19 cellular contexts compared by ENCODE assay signal in genomic region chr11:67062526-67063373, GRCh38. TPM values are rescaled to one million over a fixed set of nuclear protein-coding genes. Genes with fewer than 3 reads are reported as not detected.
DNase-seq lines count a peak whose midpoint lies in the region; ATAC-seq, FAIRE-seq and TF ChIP-seq lines count a peak whose summit lies in the region.
"Had no signal": no experiment of that assay in that cellular context is flagged by ENCODE, and none has a peak within 500 bp of the region (broad histone marks: within the 10 kb centered on the region; RNA-seq: fewer than 3 reads in every experiment).

No MANE protein-coding gene starts in this region.

- peak overlapping the region; percentile 17 for H3K18ac ChIP-seq in neuronal stem cell (ENCODE audit: low read length)

- 61% methylated on average over 9 of the region's 13 CpGs for WGBS in A549 (ENCODE audit: missing lambda C conversion rate)
- no CpG with 5 or more reads among the region's 13 CpGs for WGBS in neuronal stem cell (ENCODE audit: extremely low coverage in 2 of 2, insufficient read length in 2 of 2, insufficient replicate concordance in 1 of 2), 2 donors
- 84 to 93% (median 88%) methylated on average over 13 of the region's 13 CpGs for WGBS in spleen, 5 donors

- no peak for TF ChIP-seq EP300 in A549 (IDR thresholded peaks at IDR 0.05)

- TF ChIP-seq CTCF in A549 (IDR thresholded peaks at IDR 0.05) (no peak), bronchial epithelial cell (IDR thresholded peaks at IDR 0.05; ENCODE audit: insufficient read depth, low read length, severe bottlenecking) (no peak), spleen (IDR thresholded peaks at IDR 0.05 in 8 of 11, conservative IDR thresholded peaks at IDR 0.05 in 3 of 11) (no peak)

- no peak for FAIRE-seq in A549 (lab: Jason Lieb, UNC)
- FAIRE-seq in bronchial epithelial cell (lab: Jason Lieb, UNC) = no peak

- H2BK120ac ChIP-seq in neuronal stem cell (ENCODE audit: low read depth, low read length) = no peak overlapping the region

- CTCF ChIA-PET in A549 (lab: Yijun Ruan, JAX) = interaction anchor here (0.7 kb wide), 1 partner anchor 545 kb away, joined by 3 read pairs; no protein-coding TSS in a partner anchor

- TF ChIP-seq RAD21 in A549 (conservative IDR thresholded peaks at IDR 0.05 in 1 of 2, IDR thresholded peaks at IDR 0.05 in 1 of 2) = no peak

- ATAC-seq in A549 = peak; percentile 34 to 52; a peak in 4 of 6 replicates
- ATAC-seq: stimulated activated effector memory CD8-positive, alpha-beta T cell treated with anti-CD3 and anti-CD28 coated beads, Interleukin-12 subunit alpha, Interleukin-12 subunit beta, amount 100 ng/mL, for 72 hours had no signal

- no peak overlapping the region for H4K91ac ChIP-seq in neuronal stem cell (ENCODE audit: low read depth, low read length, poor library complexity)

- no peak overlapping the region for H2BK15ac ChIP-seq in neuronal stem cell (ENCODE audit: low read length)

- H2BK5ac ChIP-seq in neuronal stem cell (ENCODE audit: low read length) = peak overlapping the region; percentile 75

- intact Hi-C loops in spleen (cut with DNase I; ENCODE audit: low total_unique reads) = no loop called here

- no peak for TF ChIP-seq POLR2A in A549 (IDR thresholded peaks at IDR 0.05; ENCODE audit: low read length)
- TF ChIP-seq POLR2A in spleen (IDR thresholded peaks at IDR 0.05) = no peak

- no peak overlapping the region for H3K14ac ChIP-seq in neuronal stem cell (ENCODE audit: low read length)

- H3K4me1 ChIP-seq in A549 (peaks cover 32% of the 10 kb centered on the region), neuronal stem cell (ENCODE audit: control insufficient read depth in 2 of 2, insufficient read depth in 1 of 2, low read depth in 1 of 2, low read length in 2 of 2) (no peaks in the 10 kb centered on the region), spleen (peaks cover 0 to 10% (median 4%) of the 10 kb centered on the region in 6 donors)
- H3K4me1 ChIP-seq: ascending aorta, Peyer's patch had no signal

- no peak overlapping the region for H3K4ac ChIP-seq in neuronal stem cell (ENCODE audit: low read length)

- H2AFZ ChIP-seq in neuronal stem cell (ENCODE audit: low read length) = no peak overlapping the region

- peak overlapping the region; percentile 97 for H2BK12ac ChIP-seq in neuronal stem cell (ENCODE audit: low read length)

- H3K9me3 ChIP-seq in A549 (no peaks in the 10 kb centered on the region), neuronal stem cell (replicated peaks in 1 of 2; ENCODE audit: control insufficient read depth in 2 of 2, insufficient read depth in 1 of 2, low read depth in 1 of 2, low read length in 2 of 2) (no peaks in the 10 kb centered on the region), spleen (no peaks in the 10 kb centered on the region)
- H3K9me3 ChIP-seq: ascending aorta, Peyer's patch, tibial nerve had no signal

- DNase-seq in A549 (ENCODE audit: low read depth in 1 of 2, low spot score in 1 of 2) (peak in 1 of 2 experiments; percentile 43), HT1080 (ENCODE audit: low read depth) (peak; percentile 31), bronchial epithelial cell (ENCODE audit: low read depth) (peak; percentile 94), neuronal stem cell (ENCODE audit: low spot score) (no peak), spleen (no peak), NCI-H1930 (lab: John Stamatoyannopoulos, UW) (no peak), NCI-H1694 treated with DMSO at 0.1 percent for 48 hours (lab: John Stamatoyannopoulos, UW) (no peak), NCI-H2029 treated with DMSO at 0.1 percent for 48 hours (lab: John Stamatoyannopoulos, UW) (no peak)
- DNase-seq: activated CD4-positive, alpha-beta T cell treated with anti-CD3 and anti-CD28 coated beads, Interleukin-2, amount 50 U/mL, for 1 hour; activated naive CD4-positive, alpha-beta T cell treated with anti-CD3 and anti-CD28 coated beads for 36 hours; CD8-positive, alpha-beta memory T cell; endodermal cell; foreskin fibroblast; MV-4-11; posterior cingulate gyrus had no signal

- H3K27me3 ChIP-seq in bronchial epithelial cell (ENCODE audit: control insufficient read depth, insufficient read depth, low read length) (no peaks in the 10 kb centered on the region), neuronal stem cell (ENCODE audit: control insufficient read depth in 3 of 3, insufficient read depth in 3 of 3, low read depth in 1 of 3, low read length in 3 of 3) (peaks cover 0 to 24% (median 0%) of the 10 kb centered on the region in 3 experiments), spleen (replicated peaks in 1 of 7) (peaks cover 0 to 1% (median 0%) of the 10 kb centered on the region in 7 donors)
- H3K27me3 ChIP-seq: ascending aorta, Peyer's patch, tibial nerve had no signal

- H3K27ac ChIP-seq in A549 = peak overlapping the region; percentile 41 to 73
- no peak overlapping the region for H3K27ac ChIP-seq in neuronal stem cell (replicated peaks; ENCODE audit: low read length)
- H3K27ac ChIP-seq in spleen = no peak overlapping the region
- H3K27ac ChIP-seq: ascending aorta, Peyer's patch, tibial nerve had no signal

- H3K36me3 ChIP-seq in bronchial epithelial cell (ENCODE audit: control insufficient read depth, insufficient read depth, low read length) (peaks cover 31% of the 10 kb centered on the region), neuronal stem cell (replicated peaks in 1 of 2; ENCODE audit: control insufficient read depth in 2 of 2, insufficient read depth in 2 of 2, low read length in 2 of 2) (no peaks in the 10 kb centered on the region), spleen (no peaks in the 10 kb centered on the region)
- H3K36me3 ChIP-seq: ascending aorta, Peyer's patch, tibial nerve had no signal

- no peak overlapping the region for H3K4me3 ChIP-seq in A549
- no peak overlapping the region for H3K4me3 ChIP-seq in bronchial epithelial cell (ENCODE audit: low read depth, low read length)
- no peak overlapping the region for H3K4me3 ChIP-seq in neuronal stem cell (ENCODE audit: low read length in 2 of 2)
- H3K4me3 ChIP-seq in spleen = no peak overlapping the region
- H3K4me3 ChIP-seq: ascending aorta, Peyer's patch, tibial nerve had no signal

- H3K4me2 ChIP-seq in A549 = peak overlapping the region; percentile 42
- H3K4me2 ChIP-seq in neuronal stem cell (ENCODE audit: insufficient read depth, low read length, poor library complexity, severe bottlenecking) = no peak overlapping the region

- H3K9ac ChIP-seq in neuronal stem cell (ENCODE audit: low read depth, low read length, poor library complexity) = peak overlapping the region; percentile 70

- H3K23ac ChIP-seq in neuronal stem cell (ENCODE audit: low read depth, low read length, poor library complexity) = no peak overlapping the region

- peak overlapping the region; percentile 68 for H2AK5ac ChIP-seq in neuronal stem cell (ENCODE audit: low read depth, low read length)

- POLR2A ChIA-PET in A549 (lab: Yijun Ruan, JAX) = no interaction called here

- H3K79me1 ChIP-seq in neuronal stem cell (ENCODE audit: low read depth, low read length) = no peaks in the 10 kb centered on the region

- H4K8ac ChIP-seq in neuronal stem cell (ENCODE audit: low read depth, low read length) = no peak overlapping the region

TF ChIP-seq in A549, 52 proteins besides CTCF, POLR2A, EP300 and RAD21:
- no peak for TF ChIP-seq ZNF302 (CRISPR knock-in tag; IDR thresholded peaks at IDR 0.05)
- TF ChIP-seq MAX (IDR thresholded peaks at IDR 0.05) = no peak
- TF ChIP-seq MAFK (IDR thresholded peaks at IDR 0.05; ENCODE audit: partially characterized antibody) = peak; percentile 15

RNA-seq across cellular contexts. Expression of gene RHOD, which starts 6.1 kb away (rescaled TPM):
- polyA plus RNA-seq in A549 (2011; rRNA removed) = 12.8 and 13.6 TPM in 2 replicates
- 38.8 and 45.1 TPM in 2 replicates for polyA plus RNA-seq in A549 (2012; cell fraction: cytosol; rRNA removed)
- polyA plus RNA-seq in A549 (2012; cell fraction: nucleus; rRNA removed) = 29.7 and 35.9 TPM in 2 replicates
- 24.8 to 33.2 TPM (median 32.7 TPM) in 3 replicates for polyA plus RNA-seq in A549 (2017; fragmentation: RNase III; extraction: RNeasy Plus Mini Kit Qiagen cat#74134 plus additional on column Dnase treatment)
- 7.6 and 12.4 TPM in 2 replicates for polyA minus RNA-seq in A549 (2011; rRNA and poly(A)+ RNA removed)
- not detected in 2 replicates for total RNA-seq in HT1080 (2014; rRNA removed; shearing (Covaris generic))
- not detected in 2 replicates for polyA plus RNA-seq in HT1080 (2015; cell fraction: cytosol; rRNA removed)
- polyA plus RNA-seq in HT1080 (2015; cell fraction: nucleus; rRNA removed) = not detected in 2 replicates
- 222 and 247 TPM in 2 replicates for total RNA-seq in bronchial epithelial cell
- polyA plus RNA-seq in neuronal stem cell (2013, experiment 1 of 2) = 6.5 TPM
- polyA plus RNA-seq in neuronal stem cell (2013, experiment 2 of 2) = 6.2 TPM
- 1 to 10 TPM; 1.3 to 6.4 (median 2.2) TPM for total RNA-seq in spleen
- polyA plus RNA-seq in spleen = 1 to 10 TPM; 3.1 to 3.6 (median 3.5) TPM

RNA-seq across cellular contexts. Expression of gene SYT12, which starts 39.8 kb away (rescaled TPM):
- polyA plus RNA-seq in A549 (2011; rRNA removed) (1.4 and 2.4 TPM in 2 replicates), A549 (2017; fragmentation: RNase III; extraction: RNeasy Plus Mini Kit Qiagen cat#74134 plus additional on column Dnase treatment) (6.6 to 10.6 TPM (median 9.6 TPM) in 3 replicates), spleen (under 1 TPM; 0.02 to 0.13 (median 0.05) TPM)
- polyA plus RNA-seq in A549 (2012; cell fraction: cytosol; rRNA removed) = 2.7 and 4.7 TPM in 2 replicates
- 7.3 and 8.2 TPM in 2 replicates for polyA plus RNA-seq in A549 (2012; cell fraction: nucleus; rRNA removed)
- polyA minus RNA-seq in A549 (2011; rRNA and poly(A)+ RNA removed) = 1.7 and 2.3 TPM in 2 replicates
- 0.03 TPM in 1 of 2 replicates, not detected in the other for total RNA-seq in HT1080 (2014; rRNA removed; shearing (Covaris generic))
- polyA plus RNA-seq in HT1080 (2015; cell fraction: cytosol; rRNA removed) = 0.37 TPM in 1 of 2 replicates, not detected in the other
- polyA plus RNA-seq in HT1080 (2015; cell fraction: nucleus; rRNA removed) = 0.03 and 0.16 TPM in 2 replicates
- total RNA-seq in bronchial epithelial cell (2.0 and 2.9 TPM in 2 replicates), spleen (not detected)
- 0.33 TPM for polyA plus RNA-seq in neuronal stem cell (2013, experiment 1 of 2)
- 0.33 TPM for polyA plus RNA-seq in neuronal stem cell (2013, experiment 2 of 2)
- total RNA-seq: activated naive CD4-positive, alpha-beta T cell treated with anti-CD3 and anti-CD28 coated beads for 36 hours; CD8-positive, alpha-beta memory T cell had no signal
- polyA plus RNA-seq: CD8-positive, alpha-beta memory T cell had no signal

RNA-seq across cellular contexts. Expression of gene KDM2A, which starts 56.3 kb away (rescaled TPM):
- polyA plus RNA-seq in A549 (2011; rRNA removed) (42.8 and 48.0 TPM in 2 replicates), A549 (2017; fragmentation: RNase III; extraction: RNeasy Plus Mini Kit Qiagen cat#74134 plus additional on column Dnase treatment) (34.5 TPM in 3 replicates), spleen (10 to 100 TPM; 18.5 to 36.2 (median 28.9) TPM)
- 34.5 and 41.2 TPM in 2 replicates for polyA plus RNA-seq in A549 (2012; cell fraction: cytosol; rRNA removed)
- polyA plus RNA-seq in A549 (2012; cell fraction: nucleus; rRNA removed) = 120 and 122 TPM in 2 replicates
- polyA minus RNA-seq in A549 (2011; rRNA and poly(A)+ RNA removed) = 89.4 and 97.8 TPM in 2 replicates
- 18.9 and 25.6 TPM in 2 replicates for total RNA-seq in HT1080 (2014; rRNA removed; shearing (Covaris generic))
- polyA plus RNA-seq in HT1080 (2015; cell fraction: cytosol; rRNA removed) = 23.0 and 24.5 TPM in 2 replicates
- 58.3 and 65.3 TPM in 2 replicates for polyA plus RNA-seq in HT1080 (2015; cell fraction: nucleus; rRNA removed)
- total RNA-seq in bronchial epithelial cell (38.4 and 49.0 TPM in 2 replicates), spleen (100 to 1,000 TPM in 6 of 7 donors, 10 to 100 TPM in 1; 96.0 to 149 (median 130) TPM)
- polyA plus RNA-seq in neuronal stem cell (2013, experiment 1 of 2) = 25.4 TPM
- 26.1 TPM for polyA plus RNA-seq in neuronal stem cell (2013, experiment 2 of 2)

Comparison
In these comparisons a context has a peak if more than half of its experiments do, and no peak if none do; other contexts are left out.
1. DNase-seq: peak in HT1080 (single experiment) and bronchial epithelial cell (single experiment); none in neuronal stem cell (single experiment), spleen (single experiment), NCI-H1930 (0 of 2), NCI-H1694 treated with DMSO at 0.1 percent for 48 hours (single experiment) and NCI-H2029 treated with DMSO at 0.1 percent for 48 hours (single experiment).
2. H3K27ac ChIP-seq: peak in A549 (2 of 2); none in neuronal stem cell (single experiment) and spleen (0 of 8).
3. RNA of gene RHOD, which starts 6.1 kb away (total RNA-seq): 222 to 247 TPM in bronchial epithelial cell; 1.3 to 6.4 TPM in spleen and not detected in HT1080; every median in the first group is over 10 times any median in the second.